In the genomic region with DNA sequence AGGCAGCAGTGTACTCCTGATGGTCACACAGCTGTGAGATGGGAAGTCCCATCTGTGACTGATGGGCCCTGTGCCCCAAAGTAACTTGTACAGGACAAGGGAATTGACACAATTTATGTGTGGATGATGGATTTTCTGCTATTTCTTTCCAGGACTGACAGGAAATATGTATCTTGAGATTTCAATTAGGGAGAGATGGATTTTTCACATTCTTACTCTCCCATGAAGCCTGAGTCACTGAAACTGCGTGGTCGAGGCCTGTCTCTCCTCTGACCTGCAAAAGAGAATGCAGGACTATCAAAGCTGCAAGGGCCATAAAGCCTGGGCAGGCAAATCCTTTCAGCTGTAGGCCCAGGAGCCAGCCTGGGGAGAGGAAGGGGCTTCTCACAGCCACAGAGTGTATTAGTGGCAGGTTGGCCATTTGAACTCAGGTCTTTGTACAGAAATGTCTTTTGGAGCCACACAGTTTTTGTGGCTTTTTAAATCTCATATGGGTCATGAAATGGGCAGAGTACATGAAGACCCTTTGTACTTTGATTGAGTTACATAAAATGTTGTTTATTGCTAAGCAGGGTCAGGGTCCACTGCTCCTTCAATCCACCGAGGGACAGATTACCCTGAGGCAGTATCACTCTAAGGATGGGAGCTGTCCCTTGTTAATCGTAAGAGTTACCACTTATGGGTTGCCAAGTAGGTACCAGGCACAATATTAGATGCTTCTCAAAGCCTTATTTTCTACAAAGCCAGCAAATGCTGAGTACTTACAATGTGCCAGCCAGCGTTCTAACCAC, we compare ENCODE assay signal across 1 cellular context.
TF ChIP-seq lines count a peak whose summit lies in the region.

No MANE protein-coding gene starts in this region.

TF ChIP-seq in IMR-90, 13 proteins besides CTCF, POLR2A, EP300 and RAD21:
- no peak for TF ChIP-seq FOS (IDR thresholded peaks at IDR 0.05; ENCODE audit: low read depth, low read length)
- TF ChIP-seq SMC3 (IDR thresholded peaks at IDR 0.05; ENCODE audit: low read depth, low read length) = no peak
- TF ChIP-seq MAFK (IDR thresholded peaks at IDR 0.05; ENCODE audit: low read depth, low read length) = no peak
- TF ChIP-seq CEBPB (IDR thresholded peaks at IDR 0.05; ENCODE audit: low read depth, low read length) = no peak
- no peak for TF ChIP-seq RFX5 (IDR thresholded peaks at IDR 0.05; ENCODE audit: low read depth, low read length)
- TF ChIP-seq MXI1 (IDR thresholded peaks at IDR 0.05; ENCODE audit: borderline replicate concordance, low read depth, low read length) = no peak
- TF ChIP-seq BHLHE40 (IDR thresholded peaks at IDR 0.05; ENCODE audit: low read depth, low read length) = no peak
- no peak for TF ChIP-seq NFE2L2 (IDR thresholded peaks at IDR 0.05; ENCODE audit: low read depth, low read length)
